8 cellular contexts compared by ENCODE assay signal in genomic region chr2:74002515-74003391, GRCh38.
DNase-seq lines count a peak whose midpoint lies in the region; ATAC-seq and TF ChIP-seq lines count a peak whose summit lies in the region.

No MANE protein-coding gene starts in this region.

- H3K27ac ChIP-seq in 22Rv1: no peak overlapping the region

- ATAC-seq in GM18861 (IDR thresholded peaks at IDR 0.05; ENCODE audit: unreplicated experiment): peak; percentile 74
- peak; percentile 87 for ATAC-seq in HG03066 (IDR thresholded peaks at IDR 0.05; ENCODE audit: low read depth, unreplicated experiment)

- peak; percentile 87 for DNase-seq in NCI-H226
- DNase-seq in activated CD4-positive, alpha-beta T cell treated with anti-CD3 and anti-CD28 coated beads, Interleukin-2, amount 50 U/mL, for 4 hours: peak; percentile 59 to 65
- peak; percentile 66 for DNase-seq in effector CD8-positive, alpha-beta T cell (lab: John Stamatoyannopoulos, UW)
- peak; percentile 93 for DNase-seq in medulla oblongata (ENCODE audit: extremely low spot score)
- DNase-seq in stimulated activated CD4-positive, alpha-beta T cell treated with anti-CD3 and anti-CD28 coated beads, TNF-alpha, amount 100 ng/mL, for 4 hours (ENCODE audit: low read depth in 3 of 3): peak; percentile 53 to 61 (median 57)

- TF ChIP-seq CTCF in 22Rv1 (IDR thresholded peaks at IDR 0.05): peak; percentile 25; the same call in 1 of the 2 replicates
